ENCODE assay signal across 23 cellular contexts in the genomic region with DNA sequence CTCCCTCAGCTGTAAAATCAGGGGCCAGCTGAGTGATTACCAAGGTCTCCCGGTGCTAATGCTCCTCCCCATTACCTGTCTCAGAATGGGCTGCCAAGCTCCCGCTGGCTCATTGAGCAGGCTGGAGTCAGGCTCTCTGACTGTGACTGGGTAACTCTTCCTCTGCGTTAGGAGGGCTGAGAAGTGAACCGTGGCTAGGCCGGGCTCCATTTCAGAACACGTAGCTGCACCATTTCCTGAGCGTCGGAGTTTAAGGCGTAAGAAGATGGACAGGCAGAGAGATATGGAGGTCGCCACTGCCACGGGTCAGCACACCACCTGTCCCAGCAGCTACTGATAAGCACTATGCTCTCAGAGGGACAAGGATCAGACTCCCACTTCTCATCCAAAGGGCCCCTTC.
DNase-seq lines count a peak whose midpoint lies in the region; ATAC-seq, FAIRE-seq and TF ChIP-seq lines count a peak whose summit lies in the region.
"Had no signal": no experiment of that assay in that cellular context is flagged by ENCODE, and none has a peak within 500 bp of the region (broad histone marks: within the 10 kb centered on the region; RNA-seq: fewer than 3 reads in every experiment).

No MANE protein-coding gene starts in this region.

- no peaks in the 10 kb centered on the region for H3K36me3 Mint-ChIP-seq in activated CD8-positive, alpha-beta memory T cell treated with anti-CD3 and anti-CD28 coated beads, Interleukin-2, amount 10 ng/mL, durations not matched to agents 7 days and 5 days
- H3K36me3 Mint-ChIP-seq: CD14-positive monocyte; CD8-positive, alpha-beta memory T cell had no signal

- H3K27ac ChIP-seq in neuronal stem cell (replicated peaks; ENCODE audit: low read length) (no peak overlapping the region), spleen (no peak overlapping the region), HepG2 (ENCODE audit: extremely low read length, insufficient read depth, low read length) (no peak overlapping the region), body of pancreas (no peak overlapping the region)
- H3K27ac ChIP-seq: 22Rv1, BLaER1, GM23248 had no signal

- TF ChIP-seq CTCF in spleen (IDR thresholded peaks at IDR 0.05 in 8 of 11, conservative IDR thresholded peaks at IDR 0.05 in 3 of 11) (no peak), HepG2 (CRISPR knock-in tag; IDR thresholded peaks at IDR 0.05) (no peak), body of pancreas (IDR thresholded peaks at IDR 0.05) (no peak)

- H3K4me1 ChIP-seq in neuronal stem cell (ENCODE audit: control insufficient read depth in 2 of 2, insufficient read depth in 1 of 2, low read depth in 1 of 2, low read length in 2 of 2) (peaks cover 0 to 2% of the 10 kb centered on the region in 2 donors), spleen (no peaks in the 10 kb centered on the region), HepG2 (ENCODE audit: insufficient read depth, low read length) (no peaks in the 10 kb centered on the region), body of pancreas (no peaks in the 10 kb centered on the region)

- no peak overlapping the region for H3K4me3 Mint-ChIP-seq in activated CD8-positive, alpha-beta memory T cell treated with anti-CD3 and anti-CD28 coated beads, Interleukin-2, amount 10 ng/mL, durations not matched to agents 7 days and 5 days
- H3K4me3 Mint-ChIP-seq: B cell; CD14-positive monocyte; CD4-positive, alpha-beta T cell; CD8-positive, alpha-beta memory T cell; H9 had no signal

- no peak for TF ChIP-seq RAD21 in HepG2 (CRISPR knock-in tag; IDR thresholded peaks at IDR 0.05)

- H3K4me3 ChIP-seq in neuronal stem cell (ENCODE audit: low read length in 2 of 2) (no peak overlapping the region), spleen (no peak overlapping the region), HepG2 (replicated peaks in 1 of 3; ENCODE audit: insufficient read depth in 1 of 3, low read depth in 2 of 3, low read length in 3 of 3) (no peak overlapping the region), body of pancreas (no peak overlapping the region)
- H3K4me3 ChIP-seq: BLaER1, GM23248 had no signal

- BruUV-seq in HepG2 (replicated peaks; lab: Mats Ljungman, UMichigan) = no TSS peak

- H3K18ac ChIP-seq in neuronal stem cell (ENCODE audit: low read length) = peak overlapping the region; percentile 32

- DNase-seq in activated CD8-positive, alpha-beta memory T cell treated with anti-CD3 and anti-CD28 coated beads for 24 hours = peak; percentile 15
- no peak for DNase-seq in activated CD8-positive, alpha-beta memory T cell treated with anti-CD3 and anti-CD28 coated beads, Interleukin-2, amount 10 ng/mL, durations not matched to agents 7 days and 5 days
- DNase-seq in islet precursor cell = peak; percentile 29
- no peak for DNase-seq in neuronal stem cell (ENCODE audit: low spot score)
- DNase-seq in spleen = peak; percentile 41
- DNase-seq in HepG2 (ENCODE audit: low spot score) = no peak
- DNase-seq in body of pancreas = no peak
- DNase-seq in C1 segment of cervical spinal cord (lab: John Stamatoyannopoulos, UW) = no peak
- DNase-seq: CD4-positive, alpha-beta T cell; CD8-positive, alpha-beta memory T cell; DMS 273 treated with DMSO at 0.1 percent for 48 hours; DMS79 treated with DMSO at 0.1 percent for 48 hours; GF-D8; GM23248; H9 had no signal

- H3K79me2 ChIP-seq in HepG2 (ENCODE audit: insufficient read depth, low read length) = no peaks in the 10 kb centered on the region

- FAIRE-seq in HepG2 (lab: Jason Lieb, UNC) = no peak
- FAIRE-seq: A204.1, D721Med, GM12892 had no signal

- no peak overlapping the region for H3K9ac ChIP-seq in neuronal stem cell (ENCODE audit: low read depth, low read length, poor library complexity)
- no peak overlapping the region for H3K9ac ChIP-seq in HepG2 (ENCODE audit: insufficient read depth, low read depth, low read length)
- H3K9ac ChIP-seq: BLaER1, GM23248 had no signal

- H3K27me3 Mint-ChIP-seq in activated CD8-positive, alpha-beta memory T cell treated with anti-CD3 and anti-CD28 coated beads, Interleukin-2, amount 10 ng/mL, durations not matched to agents 7 days and 5 days = no peaks in the 10 kb centered on the region
- H3K27me3 Mint-ChIP-seq: B cell; CD8-positive, alpha-beta memory T cell had no signal

- H2BK12ac ChIP-seq in neuronal stem cell (ENCODE audit: low read length) = no peak overlapping the region

- intact Hi-C loops in spleen (cut with DNase I; ENCODE audit: low total_unique reads) (no loop called here), HepG2 (cut with micrococcal nuclease; ENCODE audit: unreplicated experiment) (no loop called here), body of pancreas (cut with DNase I) (no loop called here)

- no peak for TF ChIP-seq POLR2A in spleen (IDR thresholded peaks at IDR 0.05)
- no peak for TF ChIP-seq POLR2A in HepG2 (IDR thresholded peaks at IDR 0.05; ENCODE audit: insufficient read depth in 1 of 2, low read depth in 2 of 2, low read length in 2 of 2)
- TF ChIP-seq POLR2A in body of pancreas (IDR thresholded peaks at IDR 0.05) = no peak

- CTCF ChIA-PET in activated CD8-positive, alpha-beta memory T cell treated with anti-CD3 and anti-CD28 coated beads, Interleukin-2, amount 10 ng/mL, durations not matched to agents 7 days and 5 days (lab: Charles Lee) = no interaction called here
- CTCF ChIA-PET in HepG2 (lab: Yijun Ruan, JAX; ENCODE audit: low intra/inter-chr PET ratio, low total read pairs) = no interaction called here

- H2BK120ac ChIP-seq in neuronal stem cell (ENCODE audit: low read depth, low read length) = peak overlapping the region; percentile 52

- H3K79me1 ChIP-seq in neuronal stem cell (ENCODE audit: low read depth, low read length) = no peaks in the 10 kb centered on the region

- H3K27me3 ChIP-seq in neuronal stem cell (ENCODE audit: control insufficient read depth in 3 of 3, insufficient read depth in 3 of 3, low read depth in 1 of 3, low read length in 3 of 3) (no peaks in the 10 kb centered on the region), spleen (replicated peaks in 1 of 7) (no peaks in the 10 kb centered on the region), HepG2 (ENCODE audit: control insufficient read depth in 1 of 2, insufficient read depth in 2 of 2, low read length in 2 of 2) (peaks cover 0 to 8% of the 10 kb centered on the region in 2 experiments; a peak in 2 of 5 replicates), body of pancreas (no peaks in the 10 kb centered on the region)
- H3K27me3 ChIP-seq: BLaER1 had no signal

- H3K4me2 ChIP-seq in neuronal stem cell (ENCODE audit: insufficient read depth, low read length, poor library complexity, severe bottlenecking) (no peak overlapping the region), HepG2 (ENCODE audit: low read depth, low read length) (no peak overlapping the region)
- H3K4me2 ChIP-seq: BLaER1 had no signal

- H3K23ac ChIP-seq in neuronal stem cell (ENCODE audit: low read depth, low read length, poor library complexity) = no peak overlapping the region

- no peak overlapping the region for H3K14ac ChIP-seq in neuronal stem cell (ENCODE audit: low read length)

- H3K9me3 ChIP-seq in neuronal stem cell (replicated peaks in 1 of 2; ENCODE audit: control insufficient read depth in 2 of 2, insufficient read depth in 1 of 2, low read depth in 1 of 2, low read length in 2 of 2) = no peaks in the 10 kb centered on the region
- peaks cover 0 to 13% (median 10%) of the 10 kb centered on the region in 8 donors for H3K9me3 ChIP-seq in spleen
- H3K9me3 ChIP-seq in HepG2 (ENCODE audit: low read length) = no peaks in the 10 kb centered on the region
- H3K9me3 ChIP-seq in body of pancreas = no peaks in the 10 kb centered on the region

- POLR2A ChIA-PET in HepG2 (lab: Yijun Ruan, JAX) = no interaction called here

- H4K20me1 ChIP-seq in HepG2 (ENCODE audit: insufficient read depth, low read length) = no peaks in the 10 kb centered on the region
- H4K20me1 ChIP-seq: BLaER1 had no signal

- ATAC-seq in activated CD8-positive, alpha-beta memory T cell treated with anti-CD3 and anti-CD28 coated beads, Interleukin-2, amount 10 ng/mL, durations not matched to agents 7 days and 5 days = no peak
- ATAC-seq in HepG2 (no peak), body of pancreas (no peak)
- ATAC-seq: HCT116 had no signal

- H4K91ac ChIP-seq in neuronal stem cell (ENCODE audit: low read depth, low read length, poor library complexity) = no peak overlapping the region

- H3K4ac ChIP-seq in neuronal stem cell (ENCODE audit: low read length) = no peak overlapping the region

- H3K9me3 Mint-ChIP-seq in activated CD8-positive, alpha-beta memory T cell treated with anti-CD3 and anti-CD28 coated beads, Interleukin-2, amount 10 ng/mL, durations not matched to agents 7 days and 5 days (ENCODE audit: low read depth) = no peaks in the 10 kb centered on the region

- no peaks in the 10 kb centered on the region for H3K36me3 ChIP-seq in neuronal stem cell (replicated peaks in 1 of 2; ENCODE audit: control insufficient read depth in 2 of 2, insufficient read depth in 2 of 2, low read length in 2 of 2)
- no peaks in the 10 kb centered on the region for H3K36me3 ChIP-seq in spleen
- no peaks in the 10 kb centered on the region for H3K36me3 ChIP-seq in HepG2 (replicated peaks in 1 of 2; ENCODE audit: control insufficient read depth in 1 of 2, insufficient read depth in 2 of 2, low read length in 2 of 2)
- no peaks in the 10 kb centered on the region for H3K36me3 ChIP-seq in body of pancreas (replicated peaks in 1 of 2; ENCODE audit: insufficient read depth in 1 of 2, low read depth in 2 of 2)
- H3K36me3 ChIP-seq: BLaER1 had no signal

- in situ Hi-C loops in HepG2 (cut with HindIII; ENCODE audit: extremely low pct_ligation_motif_present, low pct_unique_long_range_greater_than_20kb) = no loop called here

- H2AFZ ChIP-seq in neuronal stem cell (ENCODE audit: low read length) = no peak overlapping the region
- H2AFZ ChIP-seq in HepG2 (ENCODE audit: low read length) = no peak overlapping the region
- H2AFZ ChIP-seq: GM23248 had no signal

- H2BK5ac ChIP-seq in neuronal stem cell (ENCODE audit: low read length) = no peak overlapping the region

- H2BK15ac ChIP-seq in neuronal stem cell (ENCODE audit: low read length) = peak overlapping the region; percentile 76

- no peaks in the 10 kb centered on the region for H3K4me1 Mint-ChIP-seq in activated CD8-positive, alpha-beta memory T cell treated with anti-CD3 and anti-CD28 coated beads, Interleukin-2, amount 10 ng/mL, durations not matched to agents 7 days and 5 days
- H3K4me1 Mint-ChIP-seq: B cell; CD14-positive monocyte; CD8-positive, alpha-beta memory T cell had no signal

- H2AK5ac ChIP-seq in neuronal stem cell (ENCODE audit: low read depth, low read length) = no peak overlapping the region

- TF ChIP-seq EP300 in HepG2 (IDR thresholded peaks at IDR 0.05; ENCODE audit: low read depth in 2 of 2, low read length in 2 of 2) (no peak), HepG2 (CRISPR knock-in tag; IDR thresholded peaks at IDR 0.05; ENCODE audit: borderline replicate concordance) (no peak)

- no CpG with 5 or more reads among the region's 11 CpGs for WGBS in neuronal stem cell (ENCODE audit: extremely low coverage in 2 of 2, insufficient read length in 2 of 2, insufficient replicate concordance in 1 of 2), 2 donors
- WGBS in spleen, 5 donors = 76 to 94% (median 87%) methylated on average over 9 to 11 of the region's 11 CpGs
- WGBS in HepG2 (ENCODE audit: low lambda C conversion rate) = 19% methylated on average over 11 of the region's 11 CpGs
- WGBS in body of pancreas, 2 donors = 49 to 52% methylated on average over 11 of the region's 11 CpGs

- H3K27ac Mint-ChIP-seq in activated CD8-positive, alpha-beta memory T cell treated with anti-CD3 and anti-CD28 coated beads, Interleukin-2, amount 10 ng/mL, durations not matched to agents 7 days and 5 days = no peak overlapping the region
- H3K27ac Mint-ChIP-seq: B cell; CD4-positive, alpha-beta T cell; CD8-positive, alpha-beta memory T cell had no signal

- no peak overlapping the region for H4K8ac ChIP-seq in neuronal stem cell (ENCODE audit: low read depth, low read length)

Comparison
In these comparisons a context has a peak if more than half of its experiments do, and no peak if none do; other contexts are left out.
1. DNase-seq: peak in activated CD8-positive, alpha-beta memory T cell treated with anti-CD3 and anti-CD28 coated beads for 24 hours (single experiment), islet precursor cell (single experiment) and spleen (single experiment); none in activated CD8-positive, alpha-beta memory T cell treated with anti-CD3 and anti-CD28 coated beads, Interleukin-2, amount 10 ng/mL, durations not matched to agents 7 days and 5 days (single experiment), neuronal stem cell (single experiment), HepG2 (single experiment), body of pancreas (0 of 4) and C1 segment of cervical spinal cord (0 of 14).